In the genomic region with DNA sequence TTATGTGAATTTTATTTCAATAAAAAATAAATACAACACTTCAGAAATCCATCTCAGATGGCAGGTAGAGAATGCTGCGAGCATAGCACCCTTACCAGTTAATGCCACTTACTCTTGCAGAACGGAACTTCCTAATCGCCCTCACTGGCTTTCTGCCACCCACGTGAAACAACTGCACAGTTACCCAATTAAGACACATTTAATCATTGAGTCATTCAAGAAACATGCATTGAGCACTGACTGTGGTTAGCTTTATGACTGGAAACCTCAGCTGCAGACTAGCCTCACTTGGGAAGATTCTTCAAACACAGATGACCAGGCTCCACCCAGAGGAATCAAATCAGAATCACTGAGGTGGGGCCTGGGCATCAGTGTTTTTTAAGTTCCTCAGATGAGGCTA, we compare ENCODE assay signal across 9 cellular contexts. TPM values are rescaled to one million over a fixed set of nuclear protein-coding genes. Genes with fewer than 3 reads are reported as not detected.
DNase-seq lines count a peak whose midpoint lies in the region; ATAC-seq and TF ChIP-seq lines count a peak whose summit lies in the region.
"Had no signal": no experiment of that assay in that cellular context is flagged by ENCODE, and none has a peak within 500 bp of the region (broad histone marks: within the 10 kb centered on the region; RNA-seq: fewer than 3 reads in every experiment).

No MANE protein-coding gene starts in this region.

- DNase-seq in GM03348 (ENCODE audit: low spot score) (peak; percentile 85), HFFc6 (peak; percentile 99), RPMI7951 (ENCODE audit: low read depth) (peak; percentile 99), fibroblast of peridontal ligament (ENCODE audit: extremely low read depth) (peak; percentile 99), stomach (peak; percentile 45), MM.1S (no peak)
- DNase-seq in activated CD4-positive, alpha-beta T cell treated with anti-CD3 and anti-CD28 coated beads, Interleukin-2, amount 50 U/mL, for 4 hours: no peak

- no peaks in the 10 kb centered on the region for H3K9me2 ChIP-seq in MM.1S (replicated peaks; ENCODE audit: insufficient read depth, low read length)

- TF ChIP-seq POLR2A in stomach (IDR thresholded peaks at IDR 0.05): no peak

- H3K4me1 ChIP-seq in stomach (peaks cover 0 to 9% (median 3%) of the 10 kb centered on the region in 4 donors), MM.1S (ENCODE audit: low read length) (no peaks in the 10 kb centered on the region)

- 20 to 32% (median 29%) methylated on average over 4 of the region's 4 CpGs for WGBS in stomach, 5 donors

- no peak for TF ChIP-seq EP300 in stomach (IDR thresholded peaks at IDR 0.05)

- no peak overlapping the region for H2AFZ ChIP-seq in MM.1S (ENCODE audit: low read length)

- H3K4me3 ChIP-seq in stomach (no peak overlapping the region), MM.1S (ENCODE audit: low read length) (no peak overlapping the region)

- H3K36me3 ChIP-seq in stomach: no peaks in the 10 kb centered on the region
- no peaks in the 10 kb centered on the region for H3K36me3 ChIP-seq in MM.1S (replicated peaks; ENCODE audit: insufficient read depth, low read length)

- H3K27me3 ChIP-seq in stomach (peaks cover 0 to 5% (median 0%) of the 10 kb centered on the region in 3 donors), MM.1S (replicated peaks; ENCODE audit: insufficient read depth, low read length) (no peaks in the 10 kb centered on the region)

- H3K27ac ChIP-seq in stomach (peak overlapping the region in 1 of 5 donors; percentile 7), MM.1S (ENCODE audit: low read length) (no peak overlapping the region)
- H3K27ac ChIP-seq: KMS-11 had no signal

- no peak overlapping the region for H3K9ac ChIP-seq in MM.1S (ENCODE audit: low read length)
- H3K9ac ChIP-seq: KMS-11 had no signal

- H3K36me3 Mint-ChIP-seq in HFFc6 (ENCODE audit: low read depth): no peaks in the 10 kb centered on the region

- H3K9me3 ChIP-seq in stomach (no peaks in the 10 kb centered on the region), MM.1S (replicated peaks; ENCODE audit: insufficient read depth, low read length) (no peaks in the 10 kb centered on the region)

- H3K27me3 Mint-ChIP-seq in HFFc6 (ENCODE audit: insufficient read depth): no peaks in the 10 kb centered on the region

- H3K27ac Mint-ChIP-seq in HFFc6: peak overlapping the region; percentile 95

- no peaks in the 10 kb centered on the region for H3K79me2 ChIP-seq in MM.1S (ENCODE audit: low read length)

- no peak for ATAC-seq in GM21526 (IDR thresholded peaks at IDR 0.05; ENCODE audit: low FRiP score, unreplicated experiment)

- H3K9me3 Mint-ChIP-seq in HFFc6: no peaks in the 10 kb centered on the region

- TF ChIP-seq CTCF in HFFc6 (IDR thresholded peaks at IDR 0.05): peak; percentile 26; the same call in 1 of the 2 replicates
- TF ChIP-seq CTCF in stomach (IDR thresholded peaks at IDR 0.05): no peak
- no peak for TF ChIP-seq CTCF in MM.1S (IDR thresholded peaks at IDR 0.05; ENCODE audit: low read length)

- H3K4me1 Mint-ChIP-seq in HFFc6 (ENCODE audit: low read depth): peaks cover 51% of the 10 kb centered on the region

- H4K20me1 ChIP-seq in MM.1S (ENCODE audit: insufficient read depth, low read length): no peaks in the 10 kb centered on the region

- H3F3A ChIP-seq in MM.1S (ENCODE audit: insufficient read depth, low read length): no peaks in the 10 kb centered on the region

- H3K4me3 Mint-ChIP-seq in HFFc6: peak overlapping the region; percentile 77

- intact Hi-C loops in stomach (cut with DNase I; ENCODE audit: low total_unique reads): no loop called here

- H3K4me2 ChIP-seq in MM.1S (ENCODE audit: low read depth, low read length): no peak overlapping the region
- H3K4me2 ChIP-seq: KMS-11 had no signal

RNA-seq across cellular contexts. Expression of a gene that starts 5.6 kb away (rescaled TPM):
- total RNA-seq in HFFc6 (2021; fragmentation: NEBNext Ultra II Directional; extraction: Animal tissue kit (Norgen Biotek cat#: 25700)): 100 to 1,000 TPM; 769 to 963 (median 885) TPM
- total RNA-seq in RPMI7951 (2014; rRNA removed; shearing (Covaris generic)): 45.1 and 62.4 TPM in 2 replicates
- total RNA-seq in stomach: 100 to 1,000 TPM in 3 of 5 donors, 10 to 100 TPM in 2; 64.3 to 380 (median 109) TPM
- polyA plus RNA-seq in stomach: 10 to 100 TPM; 39.3 to 62.2 (median 46.8) TPM

RNA-seq across cellular contexts. Expression of a gene that starts 23.4 kb away (rescaled TPM):
- total RNA-seq in HFFc6 (2021; fragmentation: NEBNext Ultra II Directional; extraction: Animal tissue kit (Norgen Biotek cat#: 25700)): 10 to 100 TPM in 5 of 6 experiments, 1 to 10 TPM in 1; 7.8 to 17.1 (median 16.5) TPM
- total RNA-seq in RPMI7951 (2014; rRNA removed; shearing (Covaris generic)): 18.4 and 27.5 TPM in 2 replicates
- 10 to 100 TPM in 1 of 5 donors, 1 to 10 TPM in 3, not detected in 1; 2.9 to 33.9 (median 7.4) TPM for total RNA-seq in stomach
- polyA plus RNA-seq in stomach: 1 to 10 TPM in 1 of 3 donors, under 1 TPM in 2; 0.61 to 6.4 (median 1.00) TPM

Comparison
In these comparisons a context has a peak if more than half of its experiments do, and no peak if none do; other contexts are left out.
1. DNase-seq: peak in GM03348 (single experiment), HFFc6 (single experiment), RPMI7951 (single experiment), fibroblast of peridontal ligament (single experiment) and stomach (single experiment); none in MM.1S (single experiment) and activated CD4-positive, alpha-beta T cell treated with anti-CD3 and anti-CD28 coated beads, Interleukin-2, amount 50 U/mL, for 4 hours (0 of 2).